ENCODE assay signal across 8 cellular contexts in genomic region chr12:66301944-66302826, GRCh38. TPM values are rescaled to one million over a fixed set of nuclear protein-coding genes. Genes with fewer than 3 reads are reported as not detected.
DNase-seq lines count a peak whose midpoint lies in the region; ATAC-seq and TF ChIP-seq lines count a peak whose summit lies in the region.

TSS of gene HELB (plus strand) at chr12:66302493. CDS start at chr12:66302604, 111 bp downstream.

- no peaks in the 10 kb centered on the region for H3K36me3 ChIP-seq in lung (ENCODE audit: control insufficient read depth in 2 of 2, insufficient read depth in 2 of 2, low read length in 2 of 2)

- DNase-seq in COLO829 (ENCODE audit: low spot score) (peak; percentile 97), HT-29 (ENCODE audit: low spot score) (peak; percentile 97), lung (ENCODE audit: low spot score) (peak; percentile 99)
- DNase-seq in NK-92 treated with Interleukin-12 subunit alpha and Interleukin-12 subunit beta, amount 100 ng/mL, for 24 hours (lab: John Stamatoyannopoulos, UW), result peak; percentile 95
- peak; percentile 94 to 96 for DNase-seq in activated CD8-positive, alpha-beta memory T cell treated with anti-CD3 and anti-CD28 coated beads for 1 hour (ENCODE audit: extremely low read depth in 1 of 2, low read depth in 1 of 2)
- peak; percentile 95 for DNase-seq in effector CD8-positive, alpha-beta T cell (lab: John Stamatoyannopoulos, UW)
- peak; percentile 97 to 98 (median 98) for DNase-seq in stimulated activated CD4-positive, alpha-beta T cell treated with anti-CD3 and anti-CD28 coated beads, TNF-alpha, amount 100 ng/mL, for 24 hours (ENCODE audit: low read depth in 3 of 3)

- peak within 1 kb of the TSS; percentile 94 for H3K4me3 ChIP-seq in lung

- WGBS in lung, 2 donors, result 1% methylated on average over 44 to 45 of the region's 45 CpGs

- H3K27ac ChIP-seq in lung (ENCODE audit: low read depth in 1 of 2, low read length in 1 of 2), result peak within 1 kb of the TSS; percentile 60 to 93

- ATAC-seq in GM21360 (IDR thresholded peaks at IDR 0.05; ENCODE audit: unreplicated experiment) (peak; percentile 75), lung (ENCODE audit: insufficient read depth, low FRiP score) (peak; percentile 100)

- no peak for TF ChIP-seq CTCF in lung (IDR thresholded peaks at IDR 0.05; ENCODE audit: control extremely low read depth, extremely low read depth)

- H3K27me3 ChIP-seq in lung (ENCODE audit: control insufficient read depth, insufficient read depth), result no peaks in the 10 kb centered on the region

- no peaks in the 10 kb centered on the region for H3K9me3 ChIP-seq in lung (ENCODE audit: control insufficient read depth in 2 of 2, insufficient read depth in 1 of 2, low read length in 1 of 2)

- peaks cover 0 to 3% of the 10 kb centered on the region in 2 donors for H3K4me1 ChIP-seq in lung (ENCODE audit: control insufficient read depth in 2 of 2, insufficient read depth in 2 of 2, low read length in 2 of 2)

RNA-seq across cellular contexts. Expression of gene HELB, which starts in this region (rescaled TPM):
- 1.7 and 2.1 TPM in 2 replicates for total RNA-seq in HT-29 (2014; rRNA removed; shearing (Covaris generic))
- 10 to 100 TPM in 1 of 2 donors, 1 to 10 TPM in 1; 3.2 to 16.4 TPM for total RNA-seq in lung
- polyA plus RNA-seq in lung, result 1 to 10 TPM in 1 of 2 donors, under 1 TPM in 1; 0.63 to 1.8 TPM

Comparison
In these comparisons a context has a peak if more than half of its experiments do, and no peak if none do; other contexts are left out.
1. Peak in every context shown above with its lines: DNase-seq, ATAC-seq, H3K4me3 ChIP-seq and H3K27ac ChIP-seq.